ENCODE assay signal across 14 cellular contexts in genomic region chr2:140891614-140892212, GRCh38.
DNase-seq lines count a peak whose midpoint lies in the region; ATAC-seq, FAIRE-seq and TF ChIP-seq lines count a peak whose summit lies in the region.
"Had no signal": no experiment of that assay in that cellular context is flagged by ENCODE, and none has a peak within 500 bp of the region (broad histone marks: within the 10 kb centered on the region; RNA-seq: fewer than 3 reads in every experiment).

No MANE protein-coding gene starts in this region.

- ATAC-seq in GM19395 (IDR thresholded peaks at IDR 0.05; ENCODE audit: unreplicated experiment) (peak; percentile 54), gastrocnemius medialis (no peak)
- no peak for ATAC-seq in stimulated activated naive CD8-positive, alpha-beta T cell treated with anti-CD3 and anti-CD28 coated beads, Interleukin-15, amount 100 ng/mL, for 72 hours

- no peaks in the 10 kb centered on the region for H3K4me1 ChIP-seq in endothelial cell of umbilical vein (ENCODE audit: control insufficient read depth, extremely low read depth, insufficient read depth, low read length)
- H3K4me1 ChIP-seq in gastrocnemius medialis = no peaks in the 10 kb centered on the region

- no peak overlapping the region for H3K4me3 Mint-ChIP-seq in stimulated activated naive CD8-positive, alpha-beta T cell treated with anti-CD3 and anti-CD28 coated beads, Interleukin-15, amount 100 ng/mL, for 72 hours
- H3K4me3 Mint-ChIP-seq: activated CD4-positive, alpha-beta memory T cell treated with anti-CD3 and anti-CD28 coated beads, Interleukin-2, amount 10 ng/mL, durations not matched to agents 7 days and 5 days; mesothelial cell of epicardium had no signal

- H3K27ac ChIP-seq in endothelial cell of umbilical vein (ENCODE audit: insufficient read depth, low read depth, low read length) (no peak overlapping the region), gastrocnemius medialis (no peak overlapping the region)
- H3K27ac ChIP-seq: PC-9 had no signal

- H3K9me3 Mint-ChIP-seq in stimulated activated naive CD8-positive, alpha-beta T cell treated with anti-CD3 and anti-CD28 coated beads, Interleukin-15, amount 100 ng/mL, for 72 hours = peaks cover 19 to 23% of the 10 kb centered on the region in 2 donors
- H3K9me3 Mint-ChIP-seq: mesothelial cell of epicardium had no signal

- H2AFZ ChIP-seq in endothelial cell of umbilical vein (ENCODE audit: low read depth, low read length) = no peak overlapping the region
- H2AFZ ChIP-seq: PC-9 had no signal

- CTCF ChIA-PET in endothelial cell of umbilical vein (lab: Charles Lee) = no interaction called here

- dilution Hi-C loops in endothelial cell of umbilical vein (cut with MboI; ENCODE audit: extremely low pct_ligation_motif_present, low sequenced_read_pairs) = no loop called here

- H3K4me3 ChIP-seq in endothelial cell of umbilical vein (replicated peaks in 1 of 3; ENCODE audit: insufficient read depth in 1 of 3, low read depth in 1 of 3, low read length in 3 of 3) (no peak overlapping the region), gastrocnemius medialis (no peak overlapping the region)
- H3K4me3 ChIP-seq: PC-9 had no signal

- no peaks in the 10 kb centered on the region for H3K27me3 Mint-ChIP-seq in stimulated activated naive CD8-positive, alpha-beta T cell treated with anti-CD3 and anti-CD28 coated beads, Interleukin-15, amount 100 ng/mL, for 72 hours
- H3K27me3 Mint-ChIP-seq: activated CD4-positive, alpha-beta memory T cell treated with anti-CD3 and anti-CD28 coated beads, Interleukin-2, amount 10 ng/mL, durations not matched to agents 7 days and 5 days had no signal

- H3K79me2 ChIP-seq in endothelial cell of umbilical vein (ENCODE audit: control insufficient read depth, insufficient read depth, low read length) = no peaks in the 10 kb centered on the region

- peak; percentile 10 for DNase-seq in ACHN
- peak; percentile 6 for DNase-seq in NCI-H69 (lab: John Stamatoyannopoulos, UW)
- DNase-seq in endothelial cell of umbilical vein (ENCODE audit: low read depth, low spot score) = no peak
- no peak for DNase-seq in gastrocnemius medialis
- DNase-seq in stimulated activated naive CD8-positive, alpha-beta T cell treated with anti-CD3 and anti-CD28 coated beads, Interleukin-15, amount 100 ng/mL, for 72 hours = no peak
- no peak for DNase-seq in NCI-H510A treated with DMSO at 0.1 percent for 48 hours (lab: John Stamatoyannopoulos, UW)
- DNase-seq in superior temporal gyrus (ENCODE audit: extremely low spot score) = no peak
- DNase-seq: activated CD4-positive, alpha-beta memory T cell treated with anti-CD3 and anti-CD28 coated beads, Interleukin-2, amount 10 ng/mL, durations not matched to agents 7 days and 5 days; activated gamma-delta T cell; NCI-H2029; PC-9; posterior cingulate gyrus had no signal

- no peak overlapping the region for H3K4me2 ChIP-seq in endothelial cell of umbilical vein (ENCODE audit: insufficient read depth, low read length)
- H3K4me2 ChIP-seq: PC-9 had no signal

- H3K36me3 ChIP-seq in endothelial cell of umbilical vein (ENCODE audit: control insufficient read depth in 2 of 2, extremely low read depth in 1 of 2, insufficient read depth in 2 of 2, low read length in 2 of 2) (no peaks in the 10 kb centered on the region), gastrocnemius medialis (no peaks in the 10 kb centered on the region)

- H4K20me1 ChIP-seq in endothelial cell of umbilical vein (replicated peaks; ENCODE audit: control insufficient read depth, extremely low read depth, insufficient read depth, low read length) = no peaks in the 10 kb centered on the region

- in situ Hi-C loops in ACHN (cut with HindIII; ENCODE audit: low pct_ligation_motif_present, low pct_unique_long_range_greater_than_20kb, low sequenced_read_pairs) (no loop called here), gastrocnemius medialis (cut with MboI; ENCODE audit: low sequenced_read_pairs in 4 of 4) (no loop called here)

- H3K9me3 ChIP-seq in endothelial cell of umbilical vein (replicated peaks; ENCODE audit: control insufficient read depth, insufficient read depth, low read length) (no peaks in the 10 kb centered on the region), gastrocnemius medialis (peaks cover 0 to 2% (median 0%) of the 10 kb centered on the region in 3 donors)

- intact Hi-C loops in endothelial cell of umbilical vein (cut with micrococcal nuclease) = no loop called here
- intact Hi-C loops in gastrocnemius medialis (cut with DNase I; ENCODE audit: low total_unique reads) = no loop called here

- POLR2A ChIA-PET in endothelial cell of umbilical vein (lab: Charles Lee) = no interaction called here

- TF ChIP-seq POLR2A in endothelial cell of umbilical vein (IDR thresholded peaks at IDR 0.05; ENCODE audit: low read depth, low read length) = no peak
- no peak for TF ChIP-seq POLR2A in gastrocnemius medialis (IDR thresholded peaks at IDR 0.05)

- H3K9me1 ChIP-seq in endothelial cell of umbilical vein (replicated peaks; ENCODE audit: control insufficient read depth, extremely low read depth, insufficient read depth, low read length) = no peaks in the 10 kb centered on the region

- no peak overlapping the region for H3K9ac ChIP-seq in endothelial cell of umbilical vein (replicated peaks; ENCODE audit: extremely low read depth, insufficient read depth, low read length)

- FAIRE-seq in endothelial cell of umbilical vein (lab: Jason Lieb, UNC) = no peak

- H3K4me1 Mint-ChIP-seq in stimulated activated naive CD8-positive, alpha-beta T cell treated with anti-CD3 and anti-CD28 coated beads, Interleukin-15, amount 100 ng/mL, for 72 hours = no peaks in the 10 kb centered on the region
- H3K4me1 Mint-ChIP-seq: activated CD4-positive, alpha-beta memory T cell treated with anti-CD3 and anti-CD28 coated beads, Interleukin-2, amount 10 ng/mL, durations not matched to agents 7 days and 5 days had no signal

- H3K27me3 ChIP-seq in endothelial cell of umbilical vein (ENCODE audit: control insufficient read depth in 2 of 2, insufficient read depth in 2 of 2, low read length in 2 of 2) = no peaks in the 10 kb centered on the region
- H3K27me3 ChIP-seq in gastrocnemius medialis = no peaks in the 10 kb centered on the region

- BruUV-seq in endothelial cell of umbilical vein (replicated peaks; lab: Mats Ljungman, UMichigan) = no TSS peak

- TF ChIP-seq CTCF in endothelial cell of umbilical vein (IDR thresholded peaks at IDR 0.05; ENCODE audit: extremely low read depth in 1 of 2, insufficient read depth in 1 of 2, low read depth in 1 of 2, low read length in 2 of 2) (no peak), gastrocnemius medialis (IDR thresholded peaks at IDR 0.05 in 4 of 5, conservative IDR thresholded peaks at IDR 0.05 in 1 of 5) (no peak)

- no peak overlapping the region for H3K27ac Mint-ChIP-seq in stimulated activated naive CD8-positive, alpha-beta T cell treated with anti-CD3 and anti-CD28 coated beads, Interleukin-15, amount 100 ng/mL, for 72 hours
- H3K27ac Mint-ChIP-seq: activated CD4-positive, alpha-beta memory T cell treated with anti-CD3 and anti-CD28 coated beads, Interleukin-2, amount 10 ng/mL, durations not matched to agents 7 days and 5 days; mesothelial cell of epicardium had no signal

TF ChIP-seq in endothelial cell of umbilical vein, 7 proteins besides CTCF, POLR2A, EP300 and RAD21:
- no peak for TF ChIP-seq MYC (IDR thresholded peaks at IDR 0.05; ENCODE audit: low read depth, low read length)
- no peak for TF ChIP-seq POLR2AphosphoS5 (IDR thresholded peaks at IDR 0.05; ENCODE audit: insufficient read depth, low read depth, low read length)
- peak; percentile 15 for TF ChIP-seq JUN (IDR thresholded peaks at IDR 0.05; ENCODE audit: borderline replicate concordance, insufficient read depth, insufficient read length, low read depth)

Comparison
In these comparisons a context has a peak if more than half of its experiments do, and no peak if none do; other contexts are left out.
1. DNase-seq: peak in ACHN (single experiment) and NCI-H69 (single experiment); none in endothelial cell of umbilical vein (single experiment), gastrocnemius medialis (0 of 2), stimulated activated naive CD8-positive, alpha-beta T cell treated with anti-CD3 and anti-CD28 coated beads, Interleukin-15, amount 100 ng/mL, for 72 hours (0 of 2), NCI-H510A treated with DMSO at 0.1 percent for 48 hours (single experiment) and superior temporal gyrus (single experiment).